ENCODE assay signal across 8 cellular contexts in the genomic region with DNA sequence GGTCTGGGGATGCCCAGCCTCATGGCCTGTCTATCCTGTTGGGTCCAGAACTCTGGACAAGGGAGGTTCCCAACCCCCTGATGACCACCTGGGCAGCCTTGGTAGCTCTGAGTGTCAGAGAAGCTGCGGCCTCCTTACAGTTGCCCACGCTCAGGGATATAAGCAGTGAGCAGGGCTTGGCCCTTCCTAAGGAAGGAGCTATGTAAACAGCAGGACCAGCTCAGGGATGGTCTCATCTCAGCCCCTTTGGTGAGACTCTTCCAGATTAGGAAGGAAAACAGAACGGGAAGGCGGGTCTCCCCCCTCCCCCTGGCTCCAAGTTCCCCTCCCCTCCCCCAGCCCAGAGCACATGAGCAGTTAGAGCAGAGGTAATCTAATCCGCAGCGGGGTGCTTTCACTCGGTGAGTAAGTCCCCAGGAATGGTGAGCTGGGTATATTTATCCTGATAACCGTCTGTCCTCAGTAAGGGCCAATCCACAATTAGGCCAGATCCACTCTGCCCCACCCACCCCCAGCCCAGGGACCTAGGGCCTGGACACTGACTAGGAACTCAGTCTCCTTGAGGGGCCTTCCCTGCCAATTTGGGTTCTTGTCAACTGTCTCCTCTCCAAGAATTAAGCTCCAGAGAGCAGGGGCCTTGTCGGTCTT. TPM values are rescaled to one million over a fixed set of nuclear protein-coding genes. Genes with fewer than 3 reads are reported as not detected.
DNase-seq lines count a peak whose midpoint lies in the region; ATAC-seq and TF ChIP-seq lines count a peak whose summit lies in the region.

No MANE protein-coding gene starts in this region.

- peak overlapping the region; percentile 44 for H3K4me3 ChIP-seq in thoracic aorta

- peak overlapping the region; percentile 71 for H3K27ac ChIP-seq in caudate nucleus (ENCODE audit: low read depth, low read length)
- H3K27ac ChIP-seq in thoracic aorta = peak overlapping the region; percentile 90 to 96

- peak; percentile 30 for ATAC-seq in thoracic aorta (ENCODE audit: insufficient number of reproducible peaks, low FRiP score, low read depth)
- ATAC-seq in GM18502 (IDR thresholded peaks at IDR 0.05; ENCODE audit: poor library complexity, unreplicated experiment) = no peak
- no peak for ATAC-seq in HG02884 (IDR thresholded peaks at IDR 0.05; ENCODE audit: unreplicated experiment)

- H3K4me1 ChIP-seq in thoracic aorta (ENCODE audit: control insufficient read depth in 1 of 2, low read depth in 2 of 2) = peaks cover 66 to 84% of the 10 kb centered on the region in 2 donors

- H3K36me3 ChIP-seq in thoracic aorta = no peaks in the 10 kb centered on the region

- no peaks in the 10 kb centered on the region for H3K27me3 ChIP-seq in thoracic aorta (replicated peaks; ENCODE audit: insufficient read depth)

- DNase-seq in ELR (ENCODE audit: low read depth) (peak; percentile 99), NCI-H460 (ENCODE audit: extremely low read depth, low read depth) (peak; percentile 93), caudate nucleus (lab: John Stamatoyannopoulos, UW) (no peak), kidney glomerular epithelial cell (lab: John Stamatoyannopoulos, UW) (peak; percentile 81), thoracic aorta (ENCODE audit: low spot score) (peak; percentile 38), occipital lobe (lab: John Stamatoyannopoulos, UW) (no peak)

- no peaks in the 10 kb centered on the region for H3K9me3 ChIP-seq in thoracic aorta

- TF ChIP-seq CTCF in thoracic aorta (IDR thresholded peaks at IDR 0.05) = no peak

RNA-seq across cellular contexts. Expression of a gene that starts 29.5 kb away (rescaled TPM):
- total RNA-seq in NCI-H460 (2014; rRNA removed; shearing (Covaris generic)) = 5,894 and 6,669 TPM in 2 replicates
- polyA plus RNA-seq in NCI-H460 (2014; cell fraction: nucleus; rRNA removed) = 5,005 and 5,481 TPM in 2 replicates
- total RNA-seq in thoracic aorta (1,000 to 10,000 TPM; 1,020 to 1,220 TPM), occipital lobe (1,592 TPM)

RNA-seq across cellular contexts. Expression of a gene that starts 35.1 kb away (rescaled TPM):
- 40.1 and 46.9 TPM in 2 replicates for total RNA-seq in NCI-H460 (2014; rRNA removed; shearing (Covaris generic))
- 31.3 and 36.8 TPM in 2 replicates for polyA plus RNA-seq in NCI-H460 (2014; cell fraction: nucleus; rRNA removed)
- total RNA-seq in thoracic aorta (100 to 1,000 TPM in 1 of 2 donors, 10 to 100 TPM in 1; 93.0 to 105 TPM), occipital lobe (2.8 TPM)

RNA-seq across cellular contexts. Expression of a gene that starts 35.9 kb away (rescaled TPM):
- 67.3 and 88.6 TPM in 2 replicates for total RNA-seq in NCI-H460 (2014; rRNA removed; shearing (Covaris generic))
- 90.2 and 99.6 TPM in 2 replicates for polyA plus RNA-seq in NCI-H460 (2014; cell fraction: nucleus; rRNA removed)
- total RNA-seq in thoracic aorta (10 to 100 TPM; 56.8 to 91.5 TPM), occipital lobe (53.7 TPM)

Comparison
In these comparisons a context has a peak if more than half of its experiments do, and no peak if none do; other contexts are left out.
1. DNase-seq: peak in ELR (single experiment), NCI-H460 (single experiment), kidney glomerular epithelial cell (single experiment) and thoracic aorta (single experiment); none in caudate nucleus (0 of 61) and occipital lobe (single experiment).
2. RNA of a gene that starts 35.1 kb away (total RNA-seq): 93.0 to 105 TPM in thoracic aorta and 40.1 to 46.9 TPM in NCI-H460; 2.8 TPM in occipital lobe (single experiment); every median in the first group is over 10 times any median in the second.